ENCODE assay signal across 14 cellular contexts in genomic region chr15:41840673-41841072, GRCh38. TPM values are rescaled to one million over a fixed set of nuclear protein-coding genes. Genes with fewer than 3 reads are reported as not detected.
DNase-seq lines count a peak whose midpoint lies in the region; TF ChIP-seq lines count a peak whose summit lies in the region.
"Had no signal": no experiment of that assay in that cellular context is flagged by ENCODE, and none has a peak within 500 bp of the region (broad histone marks: within the 10 kb centered on the region; RNA-seq: fewer than 3 reads in every experiment).

No MANE protein-coding gene starts in this region.

- H3K9ac ChIP-seq in endodermal cell (ENCODE audit: extremely low read depth, low read length, poor library complexity, severe bottlenecking) (no peak overlapping the region), neuronal stem cell (ENCODE audit: low read depth, low read length, poor library complexity) (no peak overlapping the region)

- no peak overlapping the region for H2AFZ ChIP-seq in neuronal stem cell (ENCODE audit: low read length)

- 87 to 93% methylated on average over 10 to 15 of the region's 15 CpGs for WGBS in endodermal cell (ENCODE audit: insufficient coverage in 1 of 2, insufficient read length in 1 of 2), 2 experiments
- WGBS in neuronal stem cell (ENCODE audit: extremely low coverage in 2 of 2, insufficient read length in 2 of 2, insufficient replicate concordance in 1 of 2), 2 donors: no CpG with 5 or more reads among the region's 15 CpGs

- H3K4me2 ChIP-seq in neuronal stem cell (ENCODE audit: insufficient read depth, low read length, poor library complexity, severe bottlenecking): no peak overlapping the region

- peak overlapping the region; percentile 44 for H3K27ac Mint-ChIP-seq in endodermal cell
- H3K27ac Mint-ChIP-seq: CD8-positive, alpha-beta memory T cell; HFFc6 had no signal

- no peaks in the 10 kb centered on the region for H3K9me3 ChIP-seq in BE2C
- H3K9me3 ChIP-seq in endodermal cell (ENCODE audit: control insufficient read depth, low read length): no peaks in the 10 kb centered on the region
- no peaks in the 10 kb centered on the region for H3K9me3 ChIP-seq in neuronal stem cell (replicated peaks in 1 of 2; ENCODE audit: control insufficient read depth in 2 of 2, insufficient read depth in 1 of 2, low read depth in 1 of 2, low read length in 2 of 2)
- H3K9me3 ChIP-seq: Caco-2 had no signal

- no peak overlapping the region for H3K14ac ChIP-seq in neuronal stem cell (ENCODE audit: low read length)

- peak; percentile 53 for DNase-seq in BE2C
- no peak for DNase-seq in endodermal cell
- no peak for DNase-seq in neuronal stem cell (ENCODE audit: low spot score)
- no peak for DNase-seq in stimulated activated CD4-positive, alpha-beta T cell treated with anti-CD3 and anti-CD28 coated beads, Interleukin-4, amount 100 ng/mL, for 1 hour
- no peak for DNase-seq in OCI-M1 (lab: John Stamatoyannopoulos, UW)
- no peak for DNase-seq in NCI-H2081 treated with DMSO at 0.1 percent for 48 hours (lab: John Stamatoyannopoulos, UW)
- DNase-seq: ACHN; Caco-2; CD8-positive, alpha-beta memory T cell; DND-41; GDM1; HCEC 1CT; HFFc6 had no signal

- no peaks in the 10 kb centered on the region for H3K4me1 Mint-ChIP-seq in endodermal cell

- no peak overlapping the region for H3K4me3 Mint-ChIP-seq in endodermal cell
- H3K4me3 Mint-ChIP-seq: CD8-positive, alpha-beta memory T cell; HFFc6 had no signal

- H3K36me3 ChIP-seq in BE2C: no peaks in the 10 kb centered on the region
- no peaks in the 10 kb centered on the region for H3K36me3 ChIP-seq in endodermal cell (ENCODE audit: control insufficient read depth, insufficient read depth, low read length)
- H3K36me3 ChIP-seq in neuronal stem cell (replicated peaks in 1 of 2; ENCODE audit: control insufficient read depth in 2 of 2, insufficient read depth in 2 of 2, low read length in 2 of 2): peaks cover 13 to 35% of the 10 kb centered on the region in 2 donors

- no peaks in the 10 kb centered on the region for H3K9me3 Mint-ChIP-seq in endodermal cell
- H3K9me3 Mint-ChIP-seq: CD8-positive, alpha-beta memory T cell; HFFc6 had no signal

- peak overlapping the region; percentile 69 for H3K27ac ChIP-seq in C4-2B
- H3K27ac ChIP-seq in endodermal cell (ENCODE audit: low read depth, low read length): no peak overlapping the region
- no peak overlapping the region for H3K27ac ChIP-seq in neuronal stem cell (replicated peaks; ENCODE audit: low read length)

- no peaks in the 10 kb centered on the region for H3K27me3 Mint-ChIP-seq in endodermal cell (ENCODE audit: insufficient read depth)
- H3K27me3 Mint-ChIP-seq: CD8-positive, alpha-beta memory T cell had no signal

- TF ChIP-seq CTCF in BE2C (IDR thresholded peaks at IDR 0.05; ENCODE audit: low read depth, low read length): no peak
- no peak for TF ChIP-seq CTCF in C4-2B (conservative IDR thresholded peaks at IDR 0.05)
- no peak for TF ChIP-seq CTCF in endodermal cell (conservative IDR thresholded peaks at IDR 0.05)

- no peak overlapping the region for H3K4ac ChIP-seq in neuronal stem cell (ENCODE audit: low read length)

- no peak overlapping the region for H2AK5ac ChIP-seq in neuronal stem cell (ENCODE audit: low read depth, low read length)

- H3K4me1 ChIP-seq in BE2C (peaks cover 7% of the 10 kb centered on the region), endodermal cell (ENCODE audit: control insufficient read depth, insufficient read depth, low read length) (no peaks in the 10 kb centered on the region), neuronal stem cell (ENCODE audit: control insufficient read depth in 2 of 2, insufficient read depth in 1 of 2, low read depth in 1 of 2, low read length in 2 of 2) (no peaks in the 10 kb centered on the region)
- H3K4me1 ChIP-seq: Caco-2 had no signal

- H3K27me3 ChIP-seq in BE2C: no peaks in the 10 kb centered on the region
- no peaks in the 10 kb centered on the region for H3K27me3 ChIP-seq in endodermal cell (ENCODE audit: control insufficient read depth, insufficient read depth, low read length, poor library complexity, severe bottlenecking)
- no peaks in the 10 kb centered on the region for H3K27me3 ChIP-seq in neuronal stem cell (ENCODE audit: control insufficient read depth in 3 of 3, insufficient read depth in 3 of 3, low read depth in 1 of 3, low read length in 3 of 3)

- no peak overlapping the region for H2BK120ac ChIP-seq in neuronal stem cell (ENCODE audit: low read depth, low read length)

- H2BK12ac ChIP-seq in neuronal stem cell (ENCODE audit: low read length): no peak overlapping the region

- H3K18ac ChIP-seq in neuronal stem cell (ENCODE audit: low read length): peak overlapping the region; percentile 6

- peak overlapping the region; percentile 75 for H3K23ac ChIP-seq in neuronal stem cell (ENCODE audit: low read depth, low read length, poor library complexity)

- no peak overlapping the region for H4K8ac ChIP-seq in neuronal stem cell (ENCODE audit: low read depth, low read length)

- peaks cover 7% of the 10 kb centered on the region for H3K79me1 ChIP-seq in neuronal stem cell (ENCODE audit: low read depth, low read length)

- no peak overlapping the region for H3K4me3 ChIP-seq in BE2C (ENCODE audit: low read depth, low read length)
- H3K4me3 ChIP-seq in endodermal cell (ENCODE audit: low read length): no peak overlapping the region
- H3K4me3 ChIP-seq in neuronal stem cell (ENCODE audit: low read length in 2 of 2): no peak overlapping the region

- H2BK15ac ChIP-seq in neuronal stem cell (ENCODE audit: low read length): no peak overlapping the region

- no peak overlapping the region for H4K91ac ChIP-seq in neuronal stem cell (ENCODE audit: low read depth, low read length, poor library complexity)

- peaks cover 12% of the 10 kb centered on the region for H3K36me3 Mint-ChIP-seq in endodermal cell (ENCODE audit: low read depth)

- peak overlapping the region; percentile 42 for H2BK5ac ChIP-seq in neuronal stem cell (ENCODE audit: low read length)

RNA-seq across cellular contexts. Expression of gene PLA2G4B, which starts 2.0 kb away (rescaled TPM):
- polyA plus RNA-seq in BE2C (2012; ENCODE audit: insufficient read depth, insufficient read length, low read depth): 2.7 TPM
- 10 to 100 TPM in 1 of 2 donors, 1 to 10 TPM in 1; 6.9 to 10.1 TPM for total RNA-seq in endodermal cell
- 21.8 TPM for polyA plus RNA-seq in endodermal cell (2013, experiment 1 of 2)
- polyA plus RNA-seq in endodermal cell (2013, experiment 2 of 2): 25.3 TPM
- 16.5 TPM for polyA plus RNA-seq in neuronal stem cell (2013, experiment 1 of 2)
- polyA plus RNA-seq in neuronal stem cell (2013, experiment 2 of 2): 15.9 TPM

RNA-seq across cellular contexts. Expression of gene JMJD7, which starts 12.8 kb away (rescaled TPM):
- 9.2 TPM for polyA plus RNA-seq in BE2C (2012; ENCODE audit: insufficient read depth, insufficient read length, low read depth)
- 10 to 100 TPM; 18.4 to 22.1 TPM for total RNA-seq in endodermal cell
- polyA plus RNA-seq in endodermal cell (2013, experiment 1 of 2): 14.1 TPM
- 11.3 TPM for polyA plus RNA-seq in endodermal cell (2013, experiment 2 of 2)
- 14.4 TPM for polyA plus RNA-seq in neuronal stem cell (2013, experiment 1 of 2)
- polyA plus RNA-seq in neuronal stem cell (2013, experiment 2 of 2): 14.3 TPM

RNA-seq across cellular contexts. Expression of gene SPTBN5, which starts 53.2 kb away (rescaled TPM):
- polyA plus RNA-seq in BE2C (2012; ENCODE audit: insufficient read depth, insufficient read length, low read depth): 1.7 TPM
- total RNA-seq in endodermal cell: 1 to 10 TPM; 2.0 to 2.8 TPM
- 0.25 TPM for polyA plus RNA-seq in endodermal cell (2013, experiment 1 of 2)
- polyA plus RNA-seq in endodermal cell (2013, experiment 2 of 2): 0.29 TPM
- 0.08 TPM for polyA plus RNA-seq in neuronal stem cell (2013, experiment 1 of 2)
- 0.14 TPM for polyA plus RNA-seq in neuronal stem cell (2013, experiment 2 of 2)
- polyA plus RNA-seq: CD8-positive, alpha-beta memory T cell had no signal
